In genomic region chr3:55616803-55617202, GRCh38 we compare ENCODE assay signal across 29 cellular contexts.
"Had no signal": no experiment of that assay in that cellular context is flagged by ENCODE, and none has a peak within 500 bp of the region (broad histone marks: within the 10 kb centered on the region; RNA-seq: fewer than 3 reads in every experiment).

No MANE protein-coding gene starts in this region.

- H3K27ac ChIP-seq: colonic mucosa, gastrocnemius medialis, left ventricle myocardium inferior, neural progenitor cell, right atrium auricular region, stomach, suprapubic skin, tibial artery, WERI-Rb-1 had no signal

- H3K4me2 ChIP-seq: neural progenitor cell had no signal

- H2AFZ ChIP-seq: neural progenitor cell had no signal

- H3K36me3 ChIP-seq: colonic mucosa, gastrocnemius medialis, left ventricle myocardium inferior, neural progenitor cell, right atrium auricular region, stomach, suprapubic skin, tibial artery, WERI-Rb-1 had no signal

- DNase-seq: activated CD4-positive, alpha-beta memory T cell treated with anti-CD3 and anti-CD28 coated beads, Interleukin-2, amount 10 ng/mL, durations not matched to agents 7 days and 5 days; activated CD4-positive, alpha-beta T cell treated with anti-CD3 and anti-CD28 coated beads, Interleukin-2, amount 10 ng/mL, durations not matched to agents 7 days and 5 days; activated CD4-positive, CD25-positive, alpha-beta regulatory T cell treated with anti-CD3 and anti-CD28 coated beads, Interleukin-2, amount 50 U/mL, for 72 hours; activated CD8-positive, alpha-beta memory T cell treated with anti-CD3 and anti-CD28 coated beads, Interleukin-2, amount 50 U/mL, for 48 hours; activated gamma-delta T cell; activated naive CD4-positive, alpha-beta T cell treated with anti-CD3 and anti-CD28 coated beads, Interleukin-2, amount 10 ng/mL, durations not matched to agents 7 days and 5 days; activated naive CD8-positive, alpha-beta T cell treated with anti-CD3 and anti-CD28 coated beads, Interleukin-2, amount 10 ng/mL, durations not matched to agents 7 days and 5 days; activated T-cell treated with anti-CD3 and anti-CD28 coated beads, Interleukin-2, amount 50 U/mL, for 24 hours; amniotic stem cell; colonic mucosa; dorsolateral prefrontal cortex; effector memory CD4-positive, alpha-beta T cell; erythroblast; gastrocnemius medialis; glutamatergic neuron; left ventricle myocardium inferior; naive thymus-derived CD8-positive, alpha-beta T cell; occipital lobe; stimulated activated CD4-positive, alpha-beta T cell treated with anti-CD3 and anti-CD28 coated beads, Interleukin-15, amount 100 ng/mL, for 24 hours; stimulated activated CD4-positive, alpha-beta T cell treated with anti-CD3 and anti-CD28 coated beads, Interleukin-2, amount 100 ng/mL, for 24 hours; stimulated activated naive B cell treated with anti-CD40 and anti-IgM and Interleukin-4, amounts not matched to agents 10 μg/mL and 1 μg/mL and 100 μg/mL, for 72 hours; stomach; SW 1271; T-helper 9 cell; tibial artery; WERI-Rb-1 had no signal

- H3K27me3 ChIP-seq: colonic mucosa, dorsolateral prefrontal cortex, gastrocnemius medialis, neural progenitor cell, right atrium auricular region, stomach had no signal

- H3K9me3 ChIP-seq: colonic mucosa, gastrocnemius medialis, left ventricle myocardium inferior, right atrium auricular region, stomach, suprapubic skin, tibial artery had no signal

- H3K4me3 ChIP-seq: colonic mucosa, dorsolateral prefrontal cortex, gastrocnemius medialis, left ventricle myocardium inferior, neural progenitor cell, right atrium auricular region, stomach, suprapubic skin, tibial artery had no signal

- H3K4me1 ChIP-seq: colonic mucosa, gastrocnemius medialis, left ventricle myocardium inferior, stomach, tibial artery had no signal

- H3K9ac ChIP-seq: neural progenitor cell had no signal
